ENCODE assay signal across 12 cellular contexts in genomic region chr9:116112236-116112635, GRCh38. TPM values are rescaled to one million over a fixed set of nuclear protein-coding genes. Genes with fewer than 3 reads are reported as not detected.
DNase-seq lines count a peak whose midpoint lies in the region; ATAC-seq, FAIRE-seq and TF ChIP-seq lines count a peak whose summit lies in the region.
"Had no signal": no experiment of that assay in that cellular context is flagged by ENCODE, and none has a peak within 500 bp of the region (broad histone marks: within the 10 kb centered on the region; RNA-seq: fewer than 3 reads in every experiment).

No MANE protein-coding gene starts in this region.

- H3K27ac ChIP-seq in endothelial cell of umbilical vein (ENCODE audit: insufficient read depth, low read depth, low read length) = no peak overlapping the region
- H3K27ac ChIP-seq: tibial artery had no signal

- no peaks in the 10 kb centered on the region for H3K36me3 ChIP-seq in endothelial cell of umbilical vein (ENCODE audit: control insufficient read depth in 2 of 2, extremely low read depth in 1 of 2, insufficient read depth in 2 of 2, low read length in 2 of 2)
- H3K36me3 ChIP-seq: tibial artery had no signal

- TF ChIP-seq CTCF in endothelial cell of umbilical vein (IDR thresholded peaks at IDR 0.05; ENCODE audit: extremely low read depth in 1 of 2, insufficient read depth in 1 of 2, low read depth in 1 of 2, low read length in 2 of 2) = no peak
- TF ChIP-seq CTCF in osteocyte (IDR thresholded peaks at IDR 0.05) = peak; percentile 31

- TF ChIP-seq POLR2A in endothelial cell of umbilical vein (IDR thresholded peaks at IDR 0.05; ENCODE audit: low read depth, low read length) = no peak

- H3K4me3 ChIP-seq in endothelial cell of umbilical vein (replicated peaks in 1 of 3; ENCODE audit: insufficient read depth in 1 of 3, low read depth in 1 of 3, low read length in 3 of 3) = no peak overlapping the region
- H3K4me3 ChIP-seq: tibial artery had no signal

- H3K4me1 ChIP-seq in endothelial cell of umbilical vein (ENCODE audit: control insufficient read depth, extremely low read depth, insufficient read depth, low read length) = no peaks in the 10 kb centered on the region
- H3K4me1 ChIP-seq: tibial artery had no signal

- dilution Hi-C loops in endothelial cell of umbilical vein (cut with MboI; ENCODE audit: extremely low pct_ligation_motif_present, low sequenced_read_pairs) = no loop called here

- intact Hi-C loops in endothelial cell of umbilical vein (cut with micrococcal nuclease) = no loop called here

- ATAC-seq in activated T-helper 17 cell treated with anti-CD3 and anti-CD28 coated beads, Interleukin-2, amount 50 U/mL, for 72 hours (replicated peaks) = no peak

- no peaks in the 10 kb centered on the region for H3K79me2 ChIP-seq in endothelial cell of umbilical vein (ENCODE audit: control insufficient read depth, insufficient read depth, low read length)

- POLR2A ChIA-PET in endothelial cell of umbilical vein (lab: Charles Lee) = no interaction called here

- H2AFZ ChIP-seq in endothelial cell of umbilical vein (ENCODE audit: low read depth, low read length) = no peak overlapping the region

- H3K4me1 Mint-ChIP-seq in osteocyte (ENCODE audit: unreplicated experiment) = peaks cover 10% of the 10 kb centered on the region
- H3K4me1 Mint-ChIP-seq in activated T-helper 17 cell treated with anti-CD3 and anti-CD28 coated beads, Interleukin-2, amount 50 U/mL, for 72 hours = no peaks in the 10 kb centered on the region

- no peaks in the 10 kb centered on the region for H3K36me3 Mint-ChIP-seq in osteocyte (ENCODE audit: unreplicated experiment)
- no peaks in the 10 kb centered on the region for H3K36me3 Mint-ChIP-seq in activated T-helper 17 cell treated with anti-CD3 and anti-CD28 coated beads, Interleukin-2, amount 50 U/mL, for 72 hours (ENCODE audit: low read depth)

- H3K27me3 Mint-ChIP-seq in osteocyte (ENCODE audit: unreplicated experiment) = no peaks in the 10 kb centered on the region
- no peaks in the 10 kb centered on the region for H3K27me3 Mint-ChIP-seq in activated T-helper 17 cell treated with anti-CD3 and anti-CD28 coated beads, Interleukin-2, amount 50 U/mL, for 72 hours

- H3K4me2 ChIP-seq in endothelial cell of umbilical vein (ENCODE audit: insufficient read depth, low read length) = no peak overlapping the region

- no peak overlapping the region for H3K4me3 Mint-ChIP-seq in osteocyte (ENCODE audit: unreplicated experiment)
- H3K4me3 Mint-ChIP-seq in activated T-helper 17 cell treated with anti-CD3 and anti-CD28 coated beads, Interleukin-2, amount 50 U/mL, for 72 hours = no peak overlapping the region

- BruUV-seq in endothelial cell of umbilical vein (replicated peaks; lab: Mats Ljungman, UMichigan) = no TSS peak

- H3K9me3 ChIP-seq in endothelial cell of umbilical vein (replicated peaks; ENCODE audit: control insufficient read depth, insufficient read depth, low read length) = no peaks in the 10 kb centered on the region
- H3K9me3 ChIP-seq: tibial artery had no signal

- no peak for FAIRE-seq in endothelial cell of umbilical vein (lab: Jason Lieb, UNC)
- FAIRE-seq: A204.1, G401.6 had no signal

- no peaks in the 10 kb centered on the region for H3K27me3 ChIP-seq in endothelial cell of umbilical vein (ENCODE audit: control insufficient read depth in 2 of 2, insufficient read depth in 2 of 2, low read length in 2 of 2)
- H3K27me3 ChIP-seq: tibial artery had no signal

- no peak overlapping the region for H3K27ac Mint-ChIP-seq in osteocyte (ENCODE audit: unreplicated experiment)
- H3K27ac Mint-ChIP-seq in activated T-helper 17 cell treated with anti-CD3 and anti-CD28 coated beads, Interleukin-2, amount 50 U/mL, for 72 hours = no peak overlapping the region

- peaks cover 5% of the 10 kb centered on the region for H3K9me3 Mint-ChIP-seq in osteocyte (ENCODE audit: unreplicated experiment)
- H3K9me3 Mint-ChIP-seq in activated T-helper 17 cell treated with anti-CD3 and anti-CD28 coated beads, Interleukin-2, amount 50 U/mL, for 72 hours = peaks cover 17% of the 10 kb centered on the region

- CTCF ChIA-PET in endothelial cell of umbilical vein (lab: Charles Lee) = interaction anchor here (0.6 to 0.9 kb wide), 2 partner anchors 229 to 519 kb away, joined by 3 read pairs; no protein-coding TSS in a partner anchor

- no peaks in the 10 kb centered on the region for H4K20me1 ChIP-seq in endothelial cell of umbilical vein (replicated peaks; ENCODE audit: control insufficient read depth, extremely low read depth, insufficient read depth, low read length)

- H3K9me1 ChIP-seq in endothelial cell of umbilical vein (replicated peaks; ENCODE audit: control insufficient read depth, extremely low read depth, insufficient read depth, low read length) = no peaks in the 10 kb centered on the region

- no peak overlapping the region for H3K9ac ChIP-seq in endothelial cell of umbilical vein (replicated peaks; ENCODE audit: extremely low read depth, insufficient read depth, low read length)

- DNase-seq in DMS153 (lab: John Stamatoyannopoulos, UW) (peak; percentile 4), DMS153 treated with DMSO at 0.1 percent for 48 hours (lab: John Stamatoyannopoulos, UW; ENCODE audit: unreplicated experiment) (no peak), NAMALWA (ENCODE audit: low spot score) (peak; percentile 27), endothelial cell of umbilical vein (ENCODE audit: low read depth, low spot score) (peak; percentile 5), osteocyte (ENCODE audit: extremely low spot score, unreplicated experiment) (no peak), NOMO-1 treated with dmso at 0.1 percent for 144 hours (lab: John Stamatoyannopoulos, UW; ENCODE audit: unreplicated experiment) (no peak)
- no peak for DNase-seq in activated CD4-positive, CD25-positive, alpha-beta regulatory T cell treated with anti-CD3 and anti-CD28 coated beads, Interleukin-2, amount 50 U/mL, for 72 hours
- DNase-seq: amygdala, tibial artery had no signal

TF ChIP-seq in endothelial cell of umbilical vein, 7 proteins besides CTCF, POLR2A, EP300 and RAD21:
- no peak for TF ChIP-seq POLR2AphosphoS5 (IDR thresholded peaks at IDR 0.05; ENCODE audit: insufficient read depth, low read depth, low read length)
- TF ChIP-seq MAX (IDR thresholded peaks at IDR 0.05; ENCODE audit: insufficient read depth, insufficient read length) = no peak
- TF ChIP-seq EZH2 (IDR thresholded peaks at IDR 0.05; ENCODE audit: borderline replicate concordance, low read depth, low read length, severe bottlenecking) = no peak
- TF ChIP-seq MYC (IDR thresholded peaks at IDR 0.05; ENCODE audit: low read depth, low read length) = no peak
- no peak for TF ChIP-seq JUN (IDR thresholded peaks at IDR 0.05; ENCODE audit: borderline replicate concordance, insufficient read depth, insufficient read length, low read depth)
- no peak for TF ChIP-seq GATA2 (IDR thresholded peaks at IDR 0.05; ENCODE audit: insufficient read depth, insufficient read length, low read depth, low read length)
- TF ChIP-seq FOS (IDR thresholded peaks at IDR 0.05; ENCODE audit: borderline replicate concordance, insufficient read depth, low read length) = no peak
TF ChIP-seq in endothelial cell of umbilical vein: peak in this region for 0.

RNA-seq across cellular contexts. Expression of gene PAPPA, which starts 41.4 kb away (rescaled TPM):
- total RNA-seq in endothelial cell of umbilical vein (0.12 and 0.13 TPM in 2 replicates), osteocyte (214 and 229 TPM in 2 replicates)
- polyA plus RNA-seq in endothelial cell of umbilical vein = 0.30 and 0.41 TPM in 2 replicates
- polyA plus RNA-seq in endothelial cell of umbilical vein (2011; cell fraction: cytosol; rRNA removed) = 0.24 and 0.26 TPM in 2 replicates
- 0.58 and 0.77 TPM in 2 replicates for polyA plus RNA-seq in endothelial cell of umbilical vein (2011; cell fraction: nucleus; rRNA removed)
- polyA plus RNA-seq in endothelial cell of umbilical vein (2012) = 0.35 and 0.75 TPM in 2 replicates
- 1.6 TPM in 2 replicates for polyA minus RNA-seq in endothelial cell of umbilical vein
- polyA minus RNA-seq in endothelial cell of umbilical vein (2011; cell fraction: cytosol; rRNA and poly(A)+ RNA removed) = 2.7 TPM
- polyA minus RNA-seq in endothelial cell of umbilical vein (2011; cell fraction: nucleus; rRNA and poly(A)+ RNA removed) = 2.0 and 2.2 TPM in 2 replicates
- total RNA-seq in activated T-helper 17 cell treated with anti-CD3 and anti-CD28 coated beads, Interleukin-2, amount 50 U/mL, for 72 hours = under 1 TPM; 0.26 to 0.35 TPM

Comparison
In these comparisons a context has a peak if more than half of its experiments do, and no peak if none do; other contexts are left out.
1. DNase-seq: peak in DMS153 (single experiment), NAMALWA (single experiment) and endothelial cell of umbilical vein (single experiment); none in DMS153 treated with DMSO at 0.1 percent for 48 hours (single experiment), osteocyte (single experiment), NOMO-1 treated with dmso at 0.1 percent for 144 hours (single experiment) and activated CD4-positive, CD25-positive, alpha-beta regulatory T cell treated with anti-CD3 and anti-CD28 coated beads, Interleukin-2, amount 50 U/mL, for 72 hours (single experiment).
2. RNA of gene PAPPA, which starts 41.4 kb away (total RNA-seq): 214 to 229 TPM in osteocyte; 0.26 to 0.35 TPM in activated T-helper 17 cell treated with anti-CD3 and anti-CD28 coated beads, Interleukin-2, amount 50 U/mL, for 72 hours and 0.12 to 0.13 TPM in endothelial cell of umbilical vein; every median in the first group is over 100 times any median in the second.